In genomic region chr3:11226042-11226370, GRCh38 we compare ENCODE assay signal across 12 cellular contexts. TPM values are rescaled to one million over a fixed set of nuclear protein-coding genes. Genes with fewer than 3 reads are reported as not detected.
DNase-seq lines count a peak whose midpoint lies in the region; FAIRE-seq and TF ChIP-seq lines count a peak whose summit lies in the region.
"Had no signal": no experiment of that assay in that cellular context is flagged by ENCODE, and none has a peak within 500 bp of the region (broad histone marks: within the 10 kb centered on the region; RNA-seq: fewer than 3 reads in every experiment).

No MANE protein-coding gene starts in this region.

- no peaks in the 10 kb centered on the region for H3K36me3 Mint-ChIP-seq in activated T-helper 1 cell treated with anti-CD3 and anti-CD28 coated beads, Interleukin-12 subunit alpha, Interleukin-12 subunit beta, Interleukin-2, Interleukin-4 antibody, amounts not matched to agents 30 ng/mL and 10 ng/mL and 1 ng/mL, durations not matched to agents 14 hours and 24 hours and 36 hours (ENCODE audit: low read depth)
- H3K36me3 Mint-ChIP-seq: naive B cell had no signal

- H3K27ac Mint-ChIP-seq in activated T-helper 1 cell treated with anti-CD3 and anti-CD28 coated beads, Interleukin-12 subunit alpha, Interleukin-12 subunit beta, Interleukin-2, Interleukin-4 antibody, amounts not matched to agents 30 ng/mL and 10 ng/mL and 1 ng/mL, durations not matched to agents 14 hours and 24 hours and 36 hours, result peak overlapping the region; percentile 30

- peak overlapping the region; percentile 96 for H3K4me2 ChIP-seq in keratinocyte (ENCODE audit: control insufficient read depth, extremely low read depth, insufficient read depth, low read depth, low read length)
- H3K4me2 ChIP-seq in smooth muscle cell, result peak overlapping the region; percentile 80

- H4K20me1 ChIP-seq in keratinocyte (ENCODE audit: control insufficient read depth, extremely low read depth, insufficient read depth, low read length), result no peaks in the 10 kb centered on the region
- H4K20me1 ChIP-seq in smooth muscle cell (ENCODE audit: low read depth), result no peaks in the 10 kb centered on the region

- no peak for TF ChIP-seq POLR2A in H54 (IDR thresholded peaks at IDR 0.05; ENCODE audit: low read depth, low read length)

- H3K36me3 ChIP-seq in keratinocyte (ENCODE audit: control insufficient read depth in 2 of 2, extremely low read depth in 1 of 2, insufficient read depth in 2 of 2, low read length in 2 of 2) (peaks cover 5 to 7% of the 10 kb centered on the region in 2 experiments), smooth muscle cell (ENCODE audit: low read depth) (no peaks in the 10 kb centered on the region)

- peaks cover 17% of the 10 kb centered on the region for H3F3A ChIP-seq in smooth muscle cell (ENCODE audit: low read depth)

- H3K9me1 ChIP-seq in keratinocyte (ENCODE audit: control insufficient read depth, extremely low read depth, insufficient read depth, low read length), result no peaks in the 10 kb centered on the region

- no peak for TF ChIP-seq CTCF in HL-60 (IDR thresholded peaks at IDR 0.05; ENCODE audit: insufficient read depth, low read length)
- no peak for TF ChIP-seq CTCF in keratinocyte (optimal IDR thresholded peaks at IDR 0.05 in 1 of 3, IDR thresholded peaks at IDR 0.05 in 1 of 3, conservative IDR thresholded peaks at IDR 0.05 in 1 of 3; ENCODE audit: extremely low read depth in 1 of 3, insufficient read depth in 2 of 3, low read length in 3 of 3)
- TF ChIP-seq CTCF in smooth muscle cell (IDR thresholded peaks at IDR 0.05; ENCODE audit: borderline replicate concordance, insufficient read depth, poor library complexity, severe bottlenecking), result no peak

- H3K4me3 Mint-ChIP-seq in activated T-helper 1 cell treated with anti-CD3 and anti-CD28 coated beads, Interleukin-12 subunit alpha, Interleukin-12 subunit beta, Interleukin-2, Interleukin-4 antibody, amounts not matched to agents 30 ng/mL and 10 ng/mL and 1 ng/mL, durations not matched to agents 14 hours and 24 hours and 36 hours, result no peak overlapping the region
- H3K4me3 Mint-ChIP-seq: naive B cell had no signal

- H3K79me2 ChIP-seq in keratinocyte (ENCODE audit: control insufficient read depth, insufficient read depth, low read length) (peaks cover 50% of the 10 kb centered on the region), smooth muscle cell (ENCODE audit: low read depth) (no peaks in the 10 kb centered on the region)

- DNase-seq in HL-60 (ENCODE audit: low read depth in 1 of 2, low spot score in 1 of 2) (no peak), keratinocyte (ENCODE audit: low read depth, low spot score) (no peak), smooth muscle cell (lab: John Stamatoyannopoulos, UW; ENCODE audit: unreplicated experiment) (no peak), mesenteric fat pad (ENCODE audit: low spot score) (no peak), H54 (ENCODE audit: insufficient read length, low spot score) (no peak), iPS-NIHi11 (ENCODE audit: low spot score) (no peak)
- no peak for DNase-seq in activated T-helper 1 cell treated with anti-CD3 and anti-CD28 coated beads, Interleukin-12 subunit alpha, Interleukin-12 subunit beta, Interleukin-2, Interleukin-4 antibody, amounts not matched to agents 30 ng/mL and 10 ng/mL and 1 ng/mL, durations not matched to agents 14 hours and 24 hours and 36 hours (ENCODE audit: low spot score)
- DNase-seq in activated effector memory CD4-positive, alpha-beta T cell treated with Interleukin-2 at 50 U/mL for 16 hours, result no peak
- DNase-seq: activated naive CD4-positive, alpha-beta T cell treated with anti-CD3 and anti-CD28 coated beads, Interleukin-2, amount 50 U/mL, for 16 hours; naive B cell; NCI-H524; T-helper 2 cell had no signal

- no peaks in the 10 kb centered on the region for H3K9me3 ChIP-seq in keratinocyte (ENCODE audit: control insufficient read depth, low read depth, low read length)
- H3K9me3 ChIP-seq in smooth muscle cell (replicated peaks; ENCODE audit: low read depth), result no peaks in the 10 kb centered on the region

- no peaks in the 10 kb centered on the region for H3K27me3 ChIP-seq in HL-60 (ENCODE audit: insufficient read depth, poor library complexity, severe bottlenecking)
- no peaks in the 10 kb centered on the region for H3K27me3 ChIP-seq in keratinocyte (ENCODE audit: control insufficient read depth, extremely low read depth, insufficient read depth, low read length)
- no peaks in the 10 kb centered on the region for H3K27me3 ChIP-seq in smooth muscle cell (ENCODE audit: low read depth)

- H2AFZ ChIP-seq in keratinocyte (ENCODE audit: control insufficient read depth, low read length) (peak overlapping the region; percentile 57), smooth muscle cell (ENCODE audit: low read depth) (peak overlapping the region; percentile 76)

- H3K9ac ChIP-seq in keratinocyte (ENCODE audit: control insufficient read depth, extremely low read depth, insufficient read depth, low read length) (peak overlapping the region; percentile 81), smooth muscle cell (ENCODE audit: low read depth) (peak overlapping the region; percentile 86)

- H3K4me1 ChIP-seq in keratinocyte (ENCODE audit: control insufficient read depth, extremely low read depth, insufficient read depth, low read length), result peaks cover 46% of the 10 kb centered on the region
- peaks cover 8% of the 10 kb centered on the region for H3K4me1 ChIP-seq in smooth muscle cell (ENCODE audit: low read depth)

- peak overlapping the region; percentile 63 for H3K27ac ChIP-seq in HL-60 (replicated peaks)
- H3K27ac ChIP-seq in keratinocyte (ENCODE audit: control insufficient read depth, insufficient read depth, low read length), result peak overlapping the region; percentile 92
- peak overlapping the region; percentile 98 for H3K27ac ChIP-seq in smooth muscle cell (ENCODE audit: low read depth)

- no peaks in the 10 kb centered on the region for H3K9me3 Mint-ChIP-seq in activated T-helper 1 cell treated with anti-CD3 and anti-CD28 coated beads, Interleukin-12 subunit alpha, Interleukin-12 subunit beta, Interleukin-2, Interleukin-4 antibody, amounts not matched to agents 30 ng/mL and 10 ng/mL and 1 ng/mL, durations not matched to agents 14 hours and 24 hours and 36 hours
- H3K9me3 Mint-ChIP-seq: naive B cell had no signal

- peaks cover 5% of the 10 kb centered on the region for H3K4me1 Mint-ChIP-seq in activated T-helper 1 cell treated with anti-CD3 and anti-CD28 coated beads, Interleukin-12 subunit alpha, Interleukin-12 subunit beta, Interleukin-2, Interleukin-4 antibody, amounts not matched to agents 30 ng/mL and 10 ng/mL and 1 ng/mL, durations not matched to agents 14 hours and 24 hours and 36 hours (ENCODE audit: low read depth)

- dilution Hi-C loops in keratinocyte (cut with MboI; ENCODE audit: extremely low pct_ligation_motif_present, low sequenced_read_pairs), result no loop called here

- intact Hi-C loops in activated T-helper 1 cell treated with anti-CD3 and anti-CD28 coated beads, Interleukin-12 subunit alpha, Interleukin-12 subunit beta, Interleukin-2, Interleukin-4 antibody, amounts not matched to agents 30 ng/mL and 10 ng/mL and 1 ng/mL, durations not matched to agents 14 hours and 24 hours and 36 hours (cut with micrococcal nuclease), result no loop called here

- peak overlapping the region; percentile 52 for H3K4me3 ChIP-seq in HL-60 (replicated peaks; ENCODE audit: insufficient read depth, low read length)
- peak overlapping the region; percentile 40 to 76 (median 48) for H3K4me3 ChIP-seq in keratinocyte (ENCODE audit: control insufficient read depth in 2 of 3, extremely low read depth in 1 of 3, insufficient read depth in 2 of 3, low read depth in 1 of 3, low read length in 3 of 3)
- H3K4me3 ChIP-seq in smooth muscle cell, result peak overlapping the region; percentile 39

- H3K27me3 Mint-ChIP-seq in activated T-helper 1 cell treated with anti-CD3 and anti-CD28 coated beads, Interleukin-12 subunit alpha, Interleukin-12 subunit beta, Interleukin-2, Interleukin-4 antibody, amounts not matched to agents 30 ng/mL and 10 ng/mL and 1 ng/mL, durations not matched to agents 14 hours and 24 hours and 36 hours (ENCODE audit: insufficient read depth), result no peaks in the 10 kb centered on the region

- no peak for FAIRE-seq in keratinocyte (lab: Jason Lieb, UNC)
- FAIRE-seq in H54 (lab: Jason Lieb, UNC), result no peak

- WGBS in smooth muscle cell (ENCODE audit: low lambda C conversion rate), result 86% methylated on average over 6 of the region's 6 CpGs

RNA-seq across cellular contexts. Expression of gene ATG7, which starts 46.2 kb away (rescaled TPM):
- 38.6 and 44.0 TPM in 2 replicates for total RNA-seq in activated T-helper 1 cell treated with anti-CD3 and anti-CD28 coated beads, Interleukin-12 subunit alpha, Interleukin-12 subunit beta, Interleukin-2, Interleukin-4 antibody, amounts not matched to agents 30 ng/mL and 10 ng/mL and 1 ng/mL, durations not matched to agents 14 hours and 24 hours and 36 hours
- polyA plus RNA-seq in keratinocyte (22.7 to 35.3 TPM (median 27.9 TPM) in 3 replicates), smooth muscle cell (19.4 and 27.4 TPM in 2 replicates)
- polyA plus RNA-seq in keratinocyte (2011; ENCODE audit: low read depth), result 23.8 TPM
- 11.4 and 17.3 TPM in 2 replicates for polyA plus RNA-seq in keratinocyte (2011; cell fraction: cytosol; rRNA removed)
- 29.3 and 48.6 TPM in 2 replicates for polyA plus RNA-seq in keratinocyte (2011; cell fraction: nucleus; rRNA removed)
- 18.5 and 19.1 TPM in 2 replicates for polyA plus RNA-seq in keratinocyte (2012; ENCODE audit: low replicate concordance)
- polyA minus RNA-seq in keratinocyte, result 23.6 to 57.2 TPM (median 47.5 TPM) in 3 replicates
- polyA minus RNA-seq in keratinocyte (2011; cell fraction: cytosol; rRNA and poly(A)+ RNA removed), result 38.4 TPM
- 23.6 and 71.1 TPM in 2 replicates for polyA minus RNA-seq in keratinocyte (2011; cell fraction: nucleus; rRNA and poly(A)+ RNA removed)
- total RNA-seq in smooth muscle cell (27.2 and 40.3 TPM in 2 replicates), mesenteric fat pad (48.0 TPM)
